In genomic region chr17:17205368-17206148, GRCh38 we compare ENCODE assay signal across 8 cellular contexts. TPM values are rescaled to one million over a fixed set of nuclear protein-coding genes. Genes with fewer than 3 reads are reported as not detected.
DNase-seq lines count a peak whose midpoint lies in the region; ATAC-seq and TF ChIP-seq lines count a peak whose summit lies in the region.

No MANE protein-coding gene starts in this region.

- peaks cover 43% of the 10 kb centered on the region for H3K79me2 ChIP-seq in KMS-11 (ENCODE audit: insufficient read depth, low read depth)

- H2AFZ ChIP-seq in KMS-11 (ENCODE audit: low read depth), result peak overlapping the region; percentile 26; the same call in 1 of the 2 replicates

- H3K27me3 Mint-ChIP-seq in CD14-positive monocyte (ENCODE audit: low read depth in 3 of 3), result peaks cover 13 to 19% (median 15%) of the 10 kb centered on the region in 3 donors

- ATAC-seq in GM19452 (IDR thresholded peaks at IDR 0.05; ENCODE audit: unreplicated experiment) (peak; percentile 44), lower lobe of right lung (peak; percentile 68 to 76)

- no peak for DNase-seq in CD14-positive monocyte (ENCODE audit: low spot score)
- DNase-seq in WERI-Rb-1, result peak; percentile 51
- peak; percentile 44 to 51 for DNase-seq in T47D (ENCODE audit: low read depth in 1 of 2, low spot score in 1 of 2)
- DNase-seq in lower lobe of right lung, result peak; percentile 78
- peak; percentile 26 for DNase-seq in stimulated activated CD8-positive, alpha-beta memory T cell treated with anti-CD3 and anti-CD28 coated beads, Interleukin-7, amount 100 ng/mL, for 24 hours (ENCODE audit: low read depth)
- no peak for DNase-seq in OCI-M2 (lab: John Stamatoyannopoulos, UW; ENCODE audit: unreplicated experiment)

- H3K4me3 Mint-ChIP-seq in CD14-positive monocyte, result peak overlapping the region; percentile 80 to 91

- H3K27ac Mint-ChIP-seq in CD14-positive monocyte, result peak overlapping the region in 5 of 7 donors; percentile 12 to 78 (median 50)

- H3K9me3 ChIP-seq in WERI-Rb-1 (ENCODE audit: severe bottlenecking), result peaks cover 8% of the 10 kb centered on the region
- no peaks in the 10 kb centered on the region for H3K9me3 ChIP-seq in lower lobe of right lung

- H3K4me1 ChIP-seq in KMS-11 (ENCODE audit: low read depth, poor library complexity, severe bottlenecking) (peaks cover 5% of the 10 kb centered on the region), lower lobe of right lung (peaks cover 31% of the 10 kb centered on the region)

- peaks cover 0 to 7% (median 0%) of the 10 kb centered on the region in 7 donors for H3K9me3 Mint-ChIP-seq in CD14-positive monocyte

- peak overlapping the region; percentile 94 for H3K9ac ChIP-seq in KMS-11

- H3K4me1 Mint-ChIP-seq in CD14-positive monocyte, result peaks cover 23% of the 10 kb centered on the region

- H3K36me3 ChIP-seq in KMS-11 (ENCODE audit: insufficient read depth) (no peaks in the 10 kb centered on the region), WERI-Rb-1 (peaks cover 42% of the 10 kb centered on the region), lower lobe of right lung (peaks cover 11% of the 10 kb centered on the region)

- H3K36me3 Mint-ChIP-seq in CD14-positive monocyte, result peaks cover 19 to 27% of the 10 kb centered on the region in 2 donors

- no peak for TF ChIP-seq CTCF in CD14-positive monocyte (IDR thresholded peaks at IDR 0.05)
- no peak for TF ChIP-seq CTCF in KMS-11 (conservative IDR thresholded peaks at IDR 0.05; ENCODE audit: low read depth, low read length)
- no peak for TF ChIP-seq CTCF in WERI-Rb-1 (IDR thresholded peaks at IDR 0.05; ENCODE audit: low read depth, low read length)
- TF ChIP-seq CTCF in lower lobe of right lung (IDR thresholded peaks at IDR 0.05), result no peak

- no peak overlapping the region for H3K4me3 ChIP-seq in KMS-11 (IDR thresholded peaks at IDR 0.05; ENCODE audit: insufficient read depth, low read depth, low read length)
- H3K4me3 ChIP-seq in WERI-Rb-1 (ENCODE audit: low read depth, low read length), result peak overlapping the region; percentile 55
- peak overlapping the region; percentile 65 for H3K4me3 ChIP-seq in lower lobe of right lung

- H3K27ac ChIP-seq in KMS-11 (peak overlapping the region; percentile 73), WERI-Rb-1 (peak overlapping the region; percentile 84), lower lobe of right lung (peak overlapping the region; percentile 77)

- intact Hi-C loops in CD14-positive monocyte (cut with micrococcal nuclease) (no loop called here), lower lobe of right lung (cut with DNase I) (no loop called here)

- H4K20me1 ChIP-seq in KMS-11 (ENCODE audit: insufficient read depth), result no peaks in the 10 kb centered on the region

- in situ Hi-C loops in T47D (cut with HindIII; ENCODE audit: low pct_unique_long_range_greater_than_20kb, low sequenced_read_pairs), result no loop called here

- H3K4me2 ChIP-seq in KMS-11, result peak overlapping the region; percentile 100

- no peaks in the 10 kb centered on the region for H3K27me3 ChIP-seq in KMS-11 (ENCODE audit: insufficient read depth, low read depth)
- no peaks in the 10 kb centered on the region for H3K27me3 ChIP-seq in WERI-Rb-1 (ENCODE audit: insufficient read depth, low read depth, severe bottlenecking)
- H3K27me3 ChIP-seq in lower lobe of right lung (ENCODE audit: low read depth), result no peaks in the 10 kb centered on the region

RNA-seq across cellular contexts. Expression of gene PLD6, which starts 0.6 kb away (rescaled TPM):
- polyA plus RNA-seq in CD14-positive monocyte, result under 1 TPM; 0.16 to 0.50 TPM
- total RNA-seq in lower lobe of right lung, result 3.8 TPM

RNA-seq across cellular contexts. Expression of gene FLCN, which starts 31.4 kb away (rescaled TPM):
- 1 to 10 TPM; 5.8 to 8.0 TPM for polyA plus RNA-seq in CD14-positive monocyte
- total RNA-seq in lower lobe of right lung, result 92.6 TPM

Comparison
In these comparisons a context has a peak if more than half of its experiments do, and no peak if none do; other contexts are left out.
1. DNase-seq: peak in WERI-Rb-1 (single experiment), T47D (2 of 2), lower lobe of right lung (single experiment) and stimulated activated CD8-positive, alpha-beta memory T cell treated with anti-CD3 and anti-CD28 coated beads, Interleukin-7, amount 100 ng/mL, for 24 hours (single experiment); none in CD14-positive monocyte (single experiment) and OCI-M2 (single experiment).
2. Peak in every context shown above with its lines, with median percentiles within 50 percentile points of each other: H3K27ac ChIP-seq.